ENCODE assay signal across 14 cellular contexts in genomic region chr13:108315273-108315672, GRCh38. TPM values are rescaled to one million over a fixed set of nuclear protein-coding genes. Genes with fewer than 3 reads are reported as not detected.
A peak's percentile ranks its signal among the peaks of the same experiment; 100 is the strongest.
DNase-seq lines count a peak whose midpoint lies in the region; ATAC-seq and FAIRE-seq lines count a peak whose summit lies in the region.
"Had no signal": no experiment of that assay in that cellular context is flagged by ENCODE, and none has a peak within 500 bp of the region (broad histone marks: within the 10 kb centered on the region; RNA-seq: fewer than 3 reads in every experiment).

No MANE protein-coding gene starts in this region.

- DNase-seq in RCC 7860 (ENCODE audit: low spot score): peak; percentile 50
- no peak for DNase-seq in UCSD-AML1 (lab: John Stamatoyannopoulos, UW; ENCODE audit: unreplicated experiment)
- DNase-seq in Right ventricle myocardium superior: no peak
- DNase-seq in stimulated activated CD8-positive, alpha-beta memory T cell treated with anti-CD3 and anti-CD28 coated beads, Interleukin-4, amount 100 ng/mL, for 48 hours: no peak
- DNase-seq in NCI-H1105 treated with DMSO at 0.1 percent for 48 hours (lab: John Stamatoyannopoulos, UW): no peak
- DNase-seq: COR-L47, Kasumi-1, NCI-H2171, WERI-Rb-1 had no signal

- peak overlapping the region; percentile 52 for H2AFZ ChIP-seq in ACC112 (ENCODE audit: low read length, unreplicated experiment)

- no peak overlapping the region for H3K27ac ChIP-seq in ACC112 (ENCODE audit: low read depth, low read length)
- H3K27ac ChIP-seq: 22Rv1, WERI-Rb-1 had no signal

- intact Hi-C loops in Right ventricle myocardium superior (cut with DNase I): no loop called here

- peaks cover 8% of the 10 kb centered on the region; the same call in 1 of the 2 replicates for H3K27me3 ChIP-seq in ACC112 (ENCODE audit: insufficient read depth, low read length)

- H3K79me2 ChIP-seq in ACC112 (ENCODE audit: control insufficient read depth, insufficient read depth, low read length, unreplicated experiment): no peaks in the 10 kb centered on the region

- ATAC-seq in GM19463 (IDR thresholded peaks at IDR 0.05; ENCODE audit: unreplicated experiment) (peak; percentile 56), HG02973 (IDR thresholded peaks at IDR 0.05; ENCODE audit: unreplicated experiment) (peak; percentile 84), Right ventricle myocardium superior (ENCODE audit: poor library complexity) (no peak)

- no peaks in the 10 kb centered on the region for H3K4me1 ChIP-seq in ACC112 (ENCODE audit: control insufficient read depth, insufficient read depth, low read length, unreplicated experiment)

- no peak overlapping the region for H3K4me3 ChIP-seq in ACC112 (ENCODE audit: low read depth, low read length)

- no peaks in the 10 kb centered on the region for H3K36me3 ChIP-seq in ACC112 (ENCODE audit: insufficient read depth, low read length)
- H3K36me3 ChIP-seq: WERI-Rb-1 had no signal

- no peak for FAIRE-seq in RCC 7860 (lab: Jason Lieb, UNC)
- FAIRE-seq: bronchial epithelial cell had no signal

RNA-seq across cellular contexts. Expression of gene TNFSF13B, which starts 45.8 kb away (rescaled TPM):
- total RNA-seq in Right ventricle myocardium superior: 1.6 TPM
